In the genomic region with DNA sequence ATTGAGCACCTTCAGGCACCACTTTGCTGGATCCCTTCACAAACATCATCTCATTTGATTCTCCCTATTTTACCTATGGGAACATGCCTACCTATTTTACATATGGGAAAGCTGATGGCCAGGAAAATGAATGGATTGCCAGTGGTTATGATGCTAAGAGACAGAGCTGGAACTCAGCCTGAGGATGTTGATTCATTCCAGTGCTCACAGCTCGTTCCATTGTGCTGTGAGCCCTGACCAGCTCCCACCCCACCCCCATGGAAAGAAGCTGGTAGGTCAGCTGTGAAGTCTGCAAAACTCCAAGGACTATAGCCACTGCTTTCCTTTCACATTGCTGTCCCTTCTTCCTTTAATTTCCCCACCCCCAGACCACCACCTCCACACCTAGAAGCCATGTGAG, we compare ENCODE assay signal across 1 cellular context.
TF ChIP-seq lines count a peak whose summit lies in the region.

No MANE protein-coding gene starts in this region.

TF ChIP-seq in endothelial cell of umbilical vein, 7 proteins besides CTCF, POLR2A, EP300 and RAD21 (continued from another document):
- TF ChIP-seq MYC (IDR thresholded peaks at IDR 0.05; ENCODE audit: low read depth, low read length) (no peak), GATA2 (IDR thresholded peaks at IDR 0.05; ENCODE audit: insufficient read depth, insufficient read length, low read depth, low read length) (no peak), FOS (IDR thresholded peaks at IDR 0.05; ENCODE audit: borderline replicate concordance, insufficient read depth, low read length) (peak; percentile 29)
- TF ChIP-seq, protein P1, sequence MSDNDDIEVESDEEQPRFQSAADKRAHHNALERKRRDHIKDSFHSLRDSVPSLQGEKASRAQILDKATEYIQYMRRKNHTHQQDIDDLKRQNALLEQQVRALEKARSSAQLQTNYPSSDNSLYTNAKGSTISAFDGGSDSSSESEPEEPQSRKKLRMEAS (IDR thresholded peaks at IDR 0.05; ENCODE audit: insufficient read depth, insufficient read length) = no peak
